Comparison of ENCODE assay signal across 24 cellular contexts in the genomic region with DNA sequence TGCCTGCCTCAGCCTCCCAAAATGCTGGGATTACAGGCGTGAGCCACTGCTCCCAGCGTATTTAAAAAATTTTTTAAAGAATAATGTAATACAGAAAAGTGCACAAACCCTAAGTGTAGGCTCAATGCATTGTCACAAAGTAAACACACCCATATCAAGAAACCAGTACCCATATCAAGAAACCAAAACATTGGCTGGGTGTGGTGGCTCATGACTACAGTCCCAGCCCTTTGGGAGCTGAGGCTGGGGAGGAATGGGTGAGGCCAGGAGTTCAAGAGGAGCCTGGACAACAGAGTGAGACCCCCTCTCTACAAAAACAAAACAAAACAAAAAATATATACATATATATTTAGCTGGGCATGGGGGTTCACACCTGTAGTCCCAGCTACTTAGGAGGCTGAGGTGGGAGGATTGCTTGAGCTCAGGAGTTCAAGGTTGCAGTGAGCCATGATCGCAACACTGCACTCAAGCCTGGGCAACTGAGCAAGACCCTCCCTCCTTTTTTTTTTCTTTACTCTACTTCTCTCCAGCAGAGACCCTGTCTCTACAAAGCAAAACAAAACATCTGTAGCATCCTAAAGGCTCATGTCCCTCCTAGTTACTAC. TPM values are rescaled to one million over a fixed set of nuclear protein-coding genes. Genes with fewer than 3 reads are reported as not detected.
DNase-seq lines count a peak whose midpoint lies in the region; ATAC-seq, FAIRE-seq and TF ChIP-seq lines count a peak whose summit lies in the region.
"Had no signal": no experiment of that assay in that cellular context is flagged by ENCODE, and none has a peak within 500 bp of the region (broad histone marks: within the 10 kb centered on the region; RNA-seq: fewer than 3 reads in every experiment).

No MANE protein-coding gene starts in this region.

- BruUV-seq in HepG2 (replicated peaks; lab: Mats Ljungman, UMichigan) = no TSS peak

- peaks cover 29% of the 10 kb centered on the region for H3K4me1 ChIP-seq in HepG2 (ENCODE audit: insufficient read depth, low read length)
- no peaks in the 10 kb centered on the region for H3K4me1 ChIP-seq in right lobe of liver
- H3K4me1 ChIP-seq in stomach = no peaks in the 10 kb centered on the region
- H3K4me1 ChIP-seq: A549, BE2C had no signal

- no peak overlapping the region for H3K4me2 ChIP-seq in HepG2 (ENCODE audit: low read depth, low read length)
- H3K4me2 ChIP-seq: A549; BLaER1 treated with 17β-estradiol and CSF1 and Interleukin-3, amounts not matched to agents 10 nM and 100 nM; GM23338 had no signal

- POLR2A ChIA-PET in HepG2 (lab: Yijun Ruan, JAX) = interaction anchor here (0.8 to 1.1 kb wide), 2 partner anchors 9 to 550 kb away, joined by 3 read pairs; a partner anchor contains a TSS

- H3K36me3 ChIP-seq in HepG2 (replicated peaks in 1 of 2; ENCODE audit: control insufficient read depth in 1 of 2, insufficient read depth in 2 of 2, low read length in 2 of 2) (no peaks in the 10 kb centered on the region), right lobe of liver (no peaks in the 10 kb centered on the region), stomach (no peaks in the 10 kb centered on the region)
- H3K36me3 ChIP-seq: BE2C; BLaER1 treated with 17β-estradiol and CSF1 and Interleukin-3, amounts not matched to agents 10 nM and 100 nM had no signal

- H3K79me2 ChIP-seq in HepG2 (ENCODE audit: insufficient read depth, low read length) = no peaks in the 10 kb centered on the region

- no peak overlapping the region for H3K9ac ChIP-seq in HepG2 (ENCODE audit: insufficient read depth, low read depth, low read length)
- H3K9ac ChIP-seq: BLaER1 treated with 17β-estradiol and CSF1 and Interleukin-3, amounts not matched to agents 10 nM and 100 nM had no signal

- no peaks in the 10 kb centered on the region for H3K9me3 Mint-ChIP-seq in chondrocyte (ENCODE audit: low read depth)
- H3K9me3 Mint-ChIP-seq: CD14-positive monocyte; CD4-positive, alpha-beta T cell; CD8-positive, alpha-beta memory T cell; GM23338; H9 had no signal

- no peak overlapping the region for H2AFZ ChIP-seq in HepG2 (ENCODE audit: low read length)
- H2AFZ ChIP-seq: GM23338 had no signal

- no peak for TF ChIP-seq RAD21 in HepG2 (CRISPR knock-in tag; IDR thresholded peaks at IDR 0.05)

- in situ Hi-C loops in HepG2 (cut with HindIII; ENCODE audit: extremely low pct_ligation_motif_present, low pct_unique_long_range_greater_than_20kb) = loop anchor here (25.0 kb wide), 1 partner anchor 554 kb away; a partner anchor contains a TSS

- H3K27ac Mint-ChIP-seq in chondrocyte (ENCODE audit: unreplicated experiment) = no peak overlapping the region
- H3K27ac Mint-ChIP-seq: CD14-positive monocyte; CD4-positive, alpha-beta T cell; CD8-positive, alpha-beta memory T cell; GM23338; H9 had no signal

- TF ChIP-seq POLR2A in HepG2 (IDR thresholded peaks at IDR 0.05; ENCODE audit: insufficient read depth in 1 of 2, low read depth in 2 of 2, low read length in 2 of 2) = no peak
- TF ChIP-seq POLR2A in right lobe of liver (IDR thresholded peaks at IDR 0.05) = no peak
- TF ChIP-seq POLR2A in stomach (IDR thresholded peaks at IDR 0.05) = no peak

- H3K4me1 Mint-ChIP-seq in chondrocyte (ENCODE audit: low read depth) = no peaks in the 10 kb centered on the region
- H3K4me1 Mint-ChIP-seq: CD14-positive monocyte; CD8-positive, alpha-beta memory T cell; GM23338; H9 had no signal

- CTCF ChIA-PET in HepG2 (lab: Yijun Ruan, JAX; ENCODE audit: low intra/inter-chr PET ratio, low total read pairs) = no interaction called here

- no peak for FAIRE-seq in HepG2 (lab: Jason Lieb, UNC)
- FAIRE-seq: A549, GM12891, GM18507 had no signal

- 18% methylated on average over 3 of the region's 3 CpGs for WGBS in HepG2 (ENCODE audit: low lambda C conversion rate)
- WGBS in right lobe of liver (ENCODE audit: insufficient coverage, low coverage, low lambda C conversion rate, missing lambda C conversion rate) = 79% methylated on average over 3 of the region's 3 CpGs
- 42 to 67% (median 63%) methylated on average over 3 of the region's 3 CpGs for WGBS in stomach, 5 donors

- no peaks in the 10 kb centered on the region for H4K20me1 ChIP-seq in HepG2 (ENCODE audit: insufficient read depth, low read length)
- H4K20me1 ChIP-seq: BLaER1 treated with 17β-estradiol and CSF1 and Interleukin-3, amounts not matched to agents 10 nM and 100 nM had no signal

- H3K27me3 ChIP-seq in HepG2 (ENCODE audit: control insufficient read depth in 1 of 2, insufficient read depth in 2 of 2, low read length in 2 of 2) (no peaks in the 10 kb centered on the region), right lobe of liver (no peaks in the 10 kb centered on the region), stomach (no peaks in the 10 kb centered on the region)
- H3K27me3 ChIP-seq: BE2C; BLaER1 treated with 17β-estradiol and CSF1 and Interleukin-3, amounts not matched to agents 10 nM and 100 nM had no signal

- DNase-seq in HepG2 (ENCODE audit: low spot score) (no peak), right lobe of liver (no peak), chondrocyte (ENCODE audit: low spot score) (peak; percentile 19), stomach (peak; percentile 44), NCI-H128 (lab: John Stamatoyannopoulos, UW; ENCODE audit: unreplicated experiment) (no peak), RPMI8226 (no peak)
- DNase-seq: 8988T; ACHN; AML-193; BE2C; Calu3; CD4-positive, alpha-beta T cell; CD8-positive, alpha-beta memory T cell; DMS53; DMS79 treated with DMSO at 0.1 percent for 48 hours; GF-D8; H9 had no signal

- no peak overlapping the region for H3K4me3 ChIP-seq in HepG2 (replicated peaks in 1 of 3; ENCODE audit: insufficient read depth in 1 of 3, low read depth in 2 of 3, low read length in 3 of 3)
- no peak overlapping the region for H3K4me3 ChIP-seq in right lobe of liver
- H3K4me3 ChIP-seq in stomach = no peak overlapping the region
- H3K4me3 ChIP-seq: A549; BLaER1 treated with 17β-estradiol and CSF1 and Interleukin-3, amounts not matched to agents 10 nM and 100 nM; GM23338 had no signal

- TF ChIP-seq CTCF in HepG2 (CRISPR knock-in tag; IDR thresholded peaks at IDR 0.05) = no peak
- no peak for TF ChIP-seq CTCF in right lobe of liver (IDR thresholded peaks at IDR 0.05)
- no peak for TF ChIP-seq CTCF in chondrocyte (IDR thresholded peaks at IDR 0.05)
- no peak for TF ChIP-seq CTCF in stomach (IDR thresholded peaks at IDR 0.05)

- no peak overlapping the region for H3K27ac ChIP-seq in HepG2 (ENCODE audit: extremely low read length, insufficient read depth, low read length)
- H3K27ac ChIP-seq in right lobe of liver = no peak overlapping the region
- H3K27ac ChIP-seq in stomach = peak overlapping the region; percentile 46 to 78 (median 66)
- H3K27ac ChIP-seq: A549; BLaER1 treated with 17β-estradiol and CSF1 and Interleukin-3, amounts not matched to agents 10 nM and 100 nM had no signal

- intact Hi-C loops in HepG2 (cut with micrococcal nuclease; ENCODE audit: unreplicated experiment) (no loop called here), right lobe of liver (cut with DNase I) (no loop called here), stomach (cut with DNase I; ENCODE audit: low total_unique reads) (no loop called here)

- TF ChIP-seq EP300 in HepG2 (IDR thresholded peaks at IDR 0.05; ENCODE audit: low read depth in 2 of 2, low read length in 2 of 2) = no peak
- no peak for TF ChIP-seq EP300 in HepG2 (CRISPR knock-in tag; IDR thresholded peaks at IDR 0.05; ENCODE audit: borderline replicate concordance)
- no peak for TF ChIP-seq EP300 in stomach (IDR thresholded peaks at IDR 0.05)

- no peak for ATAC-seq in HepG2
- no peak for ATAC-seq in right lobe of liver
- ATAC-seq: A549, GM23338 had no signal

- H3K4me3 Mint-ChIP-seq in chondrocyte (ENCODE audit: unreplicated experiment) = no peak overlapping the region
- H3K4me3 Mint-ChIP-seq: CD14-positive monocyte; CD4-positive, alpha-beta T cell; CD8-positive, alpha-beta memory T cell; GM23338; H9 had no signal

- no peaks in the 10 kb centered on the region for H3K27me3 Mint-ChIP-seq in chondrocyte (ENCODE audit: low read depth)
- H3K27me3 Mint-ChIP-seq: CD4-positive, alpha-beta T cell; CD8-positive, alpha-beta memory T cell had no signal

- no peaks in the 10 kb centered on the region for H3K36me3 Mint-ChIP-seq in chondrocyte (ENCODE audit: low read depth)
- H3K36me3 Mint-ChIP-seq: CD14-positive monocyte; CD8-positive, alpha-beta memory T cell had no signal

- H3K9me3 ChIP-seq in HepG2 (ENCODE audit: low read length) = no peaks in the 10 kb centered on the region
- H3K9me3 ChIP-seq in right lobe of liver = no peaks in the 10 kb centered on the region
- no peaks in the 10 kb centered on the region for H3K9me3 ChIP-seq in stomach
- H3K9me3 ChIP-seq: A549; BE2C; BLaER1 treated with 17β-estradiol and CSF1 and Interleukin-3, amounts not matched to agents 10 nM and 100 nM had no signal

RNA-seq across cellular contexts. Expression of a gene that starts 9.3 kb away (rescaled TPM):
- total RNA-seq in HepG2 (2016; rRNA removed; fragmentation: Illumina TruSeq; extraction: Trizol) = 9.1 and 11.0 TPM in 2 replicates
- 8.4 TPM in 2 replicates for total RNA-seq in HepG2 (2016; cell fraction: cytosol; rRNA removed; fragmentation: Illumina TruSeq; extraction: Trizol; ENCODE audit: low read depth)
- total RNA-seq in HepG2 (2016; cell fraction: insoluble cytoplasmic fraction; rRNA removed; fragmentation: Illumina TruSeq; extraction: Trizol) = 6.9 and 9.6 TPM in 2 replicates
- 15.8 and 18.7 TPM in 2 replicates for total RNA-seq in HepG2 (2016; cell fraction: membrane; rRNA removed; fragmentation: Illumina TruSeq; extraction: Trizol)
- total RNA-seq in HepG2 (2016; cell fraction: nucleus; rRNA removed; fragmentation: Illumina TruSeq; extraction: Trizol) = 17.7 and 22.5 TPM in 2 replicates
- polyA plus RNA-seq in HepG2 (2011; rRNA removed) = 8.4 and 9.2 TPM in 2 replicates
- polyA plus RNA-seq in HepG2 (2011; cell fraction: cytosol; rRNA removed) = 3.3 and 4.5 TPM in 2 replicates
- 64.8 and 74.5 TPM in 2 replicates for polyA plus RNA-seq in HepG2 (2011; cell fraction: nucleus; rRNA removed)
- polyA plus RNA-seq in HepG2 (2012) = 16.5 and 32.3 TPM in 2 replicates
- polyA plus RNA-seq in HepG2 (2016; cell fraction: cytosol; fragmentation: Illumina TruSeq; extraction: Trizol; ENCODE audit: low read depth) = 27.2 and 27.7 TPM in 2 replicates
- 18.2 and 24.7 TPM in 2 replicates for polyA plus RNA-seq in HepG2 (2016; cell fraction: insoluble cytoplasmic fraction; fragmentation: Illumina TruSeq; extraction: Trizol; ENCODE audit: low read depth)
- 38.9 and 40.6 TPM in 2 replicates for polyA plus RNA-seq in HepG2 (2016; cell fraction: membrane; fragmentation: Illumina TruSeq; extraction: Trizol; ENCODE audit: low read depth)
- 77.8 and 81.5 TPM in 2 replicates for polyA plus RNA-seq in HepG2 (2016; cell fraction: nucleus; fragmentation: Illumina TruSeq; extraction: Trizol; ENCODE audit: insufficient read depth, low read depth)
- 5.4 and 5.5 TPM in 2 replicates for polyA minus RNA-seq in HepG2 (2011; rRNA and poly(A)+ RNA removed; ENCODE audit: low replicate concordance)
- 7.9 and 8.3 TPM in 2 replicates for polyA minus RNA-seq in HepG2 (2011; cell fraction: cytosol; rRNA and poly(A)+ RNA removed)
- polyA minus RNA-seq in HepG2 (2011; cell fraction: nucleus; rRNA and poly(A)+ RNA removed) = 8.9 and 10.8 TPM in 2 replicates
- total RNA-seq in right lobe of liver = 10 to 100 TPM; 12.8 to 23.0 (median 17.6) TPM
- 33.5 to 46.9 TPM (median 42.0 TPM) in 3 replicates for total RNA-seq in chondrocyte
- 100 to 1,000 TPM in 2 of 5 donors, 10 to 100 TPM in 2, 1 to 10 TPM in 1; 9.0 to 123 (median 93.9) TPM for total RNA-seq in stomach
- polyA plus RNA-seq in stomach = 10 to 100 TPM; 69.8 to 79.7 (median 79.6) TPM

RNA-seq across cellular contexts. Expression of a gene that starts 16.8 kb away (rescaled TPM):
- total RNA-seq in HepG2 (2016; rRNA removed; fragmentation: Illumina TruSeq; extraction: Trizol) = 10.1 and 16.2 TPM in 2 replicates
- total RNA-seq in HepG2 (2016; cell fraction: cytosol; rRNA removed; fragmentation: Illumina TruSeq; extraction: Trizol; ENCODE audit: low read depth) = 22.4 and 23.4 TPM in 2 replicates
- total RNA-seq in HepG2 (2016; cell fraction: insoluble cytoplasmic fraction; rRNA removed; fragmentation: Illumina TruSeq; extraction: Trizol) = 7.9 and 15.3 TPM in 2 replicates
- 18.4 and 19.8 TPM in 2 replicates for total RNA-seq in HepG2 (2016; cell fraction: membrane; rRNA removed; fragmentation: Illumina TruSeq; extraction: Trizol)
- total RNA-seq in HepG2 (2016; cell fraction: nucleus; rRNA removed; fragmentation: Illumina TruSeq; extraction: Trizol) = 21.9 and 27.5 TPM in 2 replicates
- 13.7 and 14.8 TPM in 2 replicates for polyA plus RNA-seq in HepG2 (2011; rRNA removed)
- 3.3 and 5.2 TPM in 2 replicates for polyA plus RNA-seq in HepG2 (2011; cell fraction: cytosol; rRNA removed)
- polyA plus RNA-seq in HepG2 (2011; cell fraction: nucleus; rRNA removed) = 105 and 114 TPM in 2 replicates
- polyA plus RNA-seq in HepG2 (2012) = 26.9 and 27.9 TPM in 2 replicates
- polyA plus RNA-seq in HepG2 (2016; cell fraction: cytosol; fragmentation: Illumina TruSeq; extraction: Trizol; ENCODE audit: low read depth) = 3.9 TPM in 2 replicates
- polyA plus RNA-seq in HepG2 (2016; cell fraction: insoluble cytoplasmic fraction; fragmentation: Illumina TruSeq; extraction: Trizol; ENCODE audit: low read depth) = 20.3 and 27.9 TPM in 2 replicates
- polyA plus RNA-seq in HepG2 (2016; cell fraction: membrane; fragmentation: Illumina TruSeq; extraction: Trizol; ENCODE audit: low read depth) = 7.5 and 9.2 TPM in 2 replicates
- 74.8 and 79.3 TPM in 2 replicates for polyA plus RNA-seq in HepG2 (2016; cell fraction: nucleus; fragmentation: Illumina TruSeq; extraction: Trizol; ENCODE audit: insufficient read depth, low read depth)
- polyA minus RNA-seq in HepG2 (2011; rRNA and poly(A)+ RNA removed; ENCODE audit: low replicate concordance) = 18.8 and 22.6 TPM in 2 replicates
- polyA minus RNA-seq in HepG2 (2011; cell fraction: cytosol; rRNA and poly(A)+ RNA removed) = 8.0 and 10.7 TPM in 2 replicates
- polyA minus RNA-seq in HepG2 (2011; cell fraction: nucleus; rRNA and poly(A)+ RNA removed) = 80.9 and 81.4 TPM in 2 replicates
- 10 to 100 TPM; 13.0 to 26.2 (median 20.9) TPM for total RNA-seq in right lobe of liver
- total RNA-seq in chondrocyte = 49.9 to 54.5 TPM (median 52.8 TPM) in 3 replicates
- total RNA-seq in stomach = 100 to 1,000 TPM in 1 of 5 donors, 10 to 100 TPM in 4; 20.4 to 185 (median 28.6) TPM
- 10 to 100 TPM; 19.7 to 35.9 (median 24.0) TPM for polyA plus RNA-seq in stomach

RNA-seq across cellular contexts. Expression of a gene that starts 31.3 kb away (rescaled TPM):
- 19.5 and 22.7 TPM in 2 replicates for total RNA-seq in HepG2 (2016; rRNA removed; fragmentation: Illumina TruSeq; extraction: Trizol)
- total RNA-seq in HepG2 (2016; cell fraction: cytosol; rRNA removed; fragmentation: Illumina TruSeq; extraction: Trizol; ENCODE audit: low read depth) = 4.4 and 4.7 TPM in 2 replicates
- 18.5 and 18.8 TPM in 2 replicates for total RNA-seq in HepG2 (2016; cell fraction: insoluble cytoplasmic fraction; rRNA removed; fragmentation: Illumina TruSeq; extraction: Trizol)
- total RNA-seq in HepG2 (2016; cell fraction: membrane; rRNA removed; fragmentation: Illumina TruSeq; extraction: Trizol) = 17.9 and 18.1 TPM in 2 replicates
- total RNA-seq in HepG2 (2016; cell fraction: nucleus; rRNA removed; fragmentation: Illumina TruSeq; extraction: Trizol) = 10.6 and 14.1 TPM in 2 replicates
- polyA plus RNA-seq in HepG2 (2011; rRNA removed) = 9.7 and 11.9 TPM in 2 replicates
- 9.3 and 9.8 TPM in 2 replicates for polyA plus RNA-seq in HepG2 (2011; cell fraction: cytosol; rRNA removed)
- polyA plus RNA-seq in HepG2 (2011; cell fraction: nucleus; rRNA removed) = 19.3 and 19.5 TPM in 2 replicates
- 8.9 and 9.8 TPM in 2 replicates for polyA plus RNA-seq in HepG2 (2012)
- 2.5 and 2.8 TPM in 2 replicates for polyA plus RNA-seq in HepG2 (2016; cell fraction: cytosol; fragmentation: Illumina TruSeq; extraction: Trizol; ENCODE audit: low read depth)
- polyA plus RNA-seq in HepG2 (2016; cell fraction: insoluble cytoplasmic fraction; fragmentation: Illumina TruSeq; extraction: Trizol; ENCODE audit: low read depth) = 17.8 and 20.4 TPM in 2 replicates
- 9.1 and 9.3 TPM in 2 replicates for polyA plus RNA-seq in HepG2 (2016; cell fraction: membrane; fragmentation: Illumina TruSeq; extraction: Trizol; ENCODE audit: low read depth)
- 15.4 and 16.6 TPM in 2 replicates for polyA plus RNA-seq in HepG2 (2016; cell fraction: nucleus; fragmentation: Illumina TruSeq; extraction: Trizol; ENCODE audit: insufficient read depth, low read depth)
- 20.5 and 25.2 TPM in 2 replicates for polyA minus RNA-seq in HepG2 (2011; rRNA and poly(A)+ RNA removed; ENCODE audit: low replicate concordance)
- 13.1 and 17.3 TPM in 2 replicates for polyA minus RNA-seq in HepG2 (2011; cell fraction: cytosol; rRNA and poly(A)+ RNA removed)
- 14.9 and 15.7 TPM in 2 replicates for polyA minus RNA-seq in HepG2 (2011; cell fraction: nucleus; rRNA and poly(A)+ RNA removed)
- total RNA-seq in right lobe of liver = 1 to 10 TPM; 3.9 to 5.8 (median 4.4) TPM
- 5.9 to 8.5 TPM (median 7.1 TPM) in 3 replicates for total RNA-seq in chondrocyte
- total RNA-seq in stomach = 10 to 100 TPM in 2 of 5 donors, 1 to 10 TPM in 2, under 1 TPM in 1; 0.58 to 86.4 (median 7.1) TPM
- 1 to 10 TPM; 2.0 to 4.4 (median 3.1) TPM for polyA plus RNA-seq in stomach

RNA-seq across cellular contexts. Expression of a gene that starts 56.0 kb away (rescaled TPM):
- total RNA-seq in HepG2 (2016; rRNA removed; fragmentation: Illumina TruSeq; extraction: Trizol) = not detected in 2 replicates
- total RNA-seq in HepG2 (2016; cell fraction: cytosol; rRNA removed; fragmentation: Illumina TruSeq; extraction: Trizol; ENCODE audit: low read depth) = not detected in 2 replicates
- not detected in 2 replicates for total RNA-seq in HepG2 (2016; cell fraction: insoluble cytoplasmic fraction; rRNA removed; fragmentation: Illumina TruSeq; extraction: Trizol)
- not detected in 2 replicates for total RNA-seq in HepG2 (2016; cell fraction: membrane; rRNA removed; fragmentation: Illumina TruSeq; extraction: Trizol)
- total RNA-seq in HepG2 (2016; cell fraction: nucleus; rRNA removed; fragmentation: Illumina TruSeq; extraction: Trizol) = not detected in 2 replicates
- polyA plus RNA-seq in HepG2 (2011; rRNA removed) = 0.01 TPM in 1 of 2 replicates, not detected in the other
- 0.03 TPM in 1 of 2 replicates, not detected in the other for polyA plus RNA-seq in HepG2 (2011; cell fraction: cytosol; rRNA removed)
- 0.05 TPM in 1 of 2 replicates, not detected in the other for polyA plus RNA-seq in HepG2 (2011; cell fraction: nucleus; rRNA removed)
- 0.11 TPM in 1 of 2 replicates, not detected in the other for polyA plus RNA-seq in HepG2 (2012)
- not detected in 2 replicates for polyA plus RNA-seq in HepG2 (2016; cell fraction: cytosol; fragmentation: Illumina TruSeq; extraction: Trizol; ENCODE audit: low read depth)
- not detected in 2 replicates for polyA plus RNA-seq in HepG2 (2016; cell fraction: insoluble cytoplasmic fraction; fragmentation: Illumina TruSeq; extraction: Trizol; ENCODE audit: low read depth)
- not detected in 2 replicates for polyA plus RNA-seq in HepG2 (2016; cell fraction: membrane; fragmentation: Illumina TruSeq; extraction: Trizol; ENCODE audit: low read depth)
- not detected in 2 replicates for polyA plus RNA-seq in HepG2 (2016; cell fraction: nucleus; fragmentation: Illumina TruSeq; extraction: Trizol; ENCODE audit: insufficient read depth, low read depth)
- polyA minus RNA-seq in HepG2 (2011; rRNA and poly(A)+ RNA removed; ENCODE audit: low replicate concordance) = 10.5 TPM in 1 of 2 replicates, not detected in the other
- not detected in 2 replicates for polyA minus RNA-seq in HepG2 (2011; cell fraction: cytosol; rRNA and poly(A)+ RNA removed)
- polyA minus RNA-seq in HepG2 (2011; cell fraction: nucleus; rRNA and poly(A)+ RNA removed) = not detected in 2 replicates
- 1 to 10 TPM; 2.4 to 6.5 (median 5.6) TPM for total RNA-seq in right lobe of liver
- 17.0 to 20.2 TPM (median 17.7 TPM) in 3 replicates for total RNA-seq in chondrocyte
- total RNA-seq in stomach = 10 to 100 TPM in 3 of 5 donors, 1 to 10 TPM in 2; 7.8 to 49.0 (median 10.3) TPM
- polyA plus RNA-seq in stomach = 1 to 10 TPM; 3.8 to 5.4 (median 4.6) TPM
- total RNA-seq: G401 had no signal
- polyA plus RNA-seq: A549 had no signal

RNA-seq across cellular contexts. Expression of a gene that starts 57.5 kb away (rescaled TPM):
- total RNA-seq in HepG2 (2016; rRNA removed; fragmentation: Illumina TruSeq; extraction: Trizol) (9.0 and 27.8 TPM in 2 replicates), right lobe of liver (10 to 100 TPM; 12.1 to 31.3 (median 22.6) TPM), chondrocyte (49.2 to 63.9 TPM (median 52.5 TPM) in 3 replicates), stomach (10 to 100 TPM; 23.3 to 70.1 (median 56.8) TPM)
- total RNA-seq in HepG2 (2016; cell fraction: cytosol; rRNA removed; fragmentation: Illumina TruSeq; extraction: Trizol; ENCODE audit: low read depth) = 13.8 and 14.2 TPM in 2 replicates
- total RNA-seq in HepG2 (2016; cell fraction: insoluble cytoplasmic fraction; rRNA removed; fragmentation: Illumina TruSeq; extraction: Trizol) = 9.7 and 19.4 TPM in 2 replicates
- total RNA-seq in HepG2 (2016; cell fraction: membrane; rRNA removed; fragmentation: Illumina TruSeq; extraction: Trizol) = 6.2 and 6.3 TPM in 2 replicates
- total RNA-seq in HepG2 (2016; cell fraction: nucleus; rRNA removed; fragmentation: Illumina TruSeq; extraction: Trizol) = 19.4 and 23.7 TPM in 2 replicates
- polyA plus RNA-seq in HepG2 (2011; rRNA removed) (4.9 TPM in 2 replicates), stomach (10 to 100 TPM in 1 of 3 donors, 1 to 10 TPM in 2; 1.2 to 12.1 (median 4.4) TPM)
- 0.72 and 0.78 TPM in 2 replicates for polyA plus RNA-seq in HepG2 (2011; cell fraction: cytosol; rRNA removed)
- polyA plus RNA-seq in HepG2 (2011; cell fraction: nucleus; rRNA removed) = 29.7 and 43.5 TPM in 2 replicates
- 14.4 and 16.2 TPM in 2 replicates for polyA plus RNA-seq in HepG2 (2012)
- polyA plus RNA-seq in HepG2 (2016; cell fraction: cytosol; fragmentation: Illumina TruSeq; extraction: Trizol; ENCODE audit: low read depth) = 0.08 and 0.18 TPM in 2 replicates
- 4.1 and 8.0 TPM in 2 replicates for polyA plus RNA-seq in HepG2 (2016; cell fraction: insoluble cytoplasmic fraction; fragmentation: Illumina TruSeq; extraction: Trizol; ENCODE audit: low read depth)
- polyA plus RNA-seq in HepG2 (2016; cell fraction: membrane; fragmentation: Illumina TruSeq; extraction: Trizol; ENCODE audit: low read depth) = 0.25 and 0.49 TPM in 2 replicates
- polyA plus RNA-seq in HepG2 (2016; cell fraction: nucleus; fragmentation: Illumina TruSeq; extraction: Trizol; ENCODE audit: insufficient read depth, low read depth) = 43.3 and 55.9 TPM in 2 replicates
- polyA minus RNA-seq in HepG2 (2011; rRNA and poly(A)+ RNA removed; ENCODE audit: low replicate concordance) = 32.0 and 40.1 TPM in 2 replicates
- polyA minus RNA-seq in HepG2 (2011; cell fraction: cytosol; rRNA and poly(A)+ RNA removed) = 12.0 and 13.6 TPM in 2 replicates
- polyA minus RNA-seq in HepG2 (2011; cell fraction: nucleus; rRNA and poly(A)+ RNA removed) = 24.1 and 38.5 TPM in 2 replicates

Comparison
In these comparisons a context has a peak if more than half of its experiments do, and no peak if none do; other contexts are left out.
1. DNase-seq: peak in chondrocyte (single experiment) and stomach (single experiment); none in HepG2 (single experiment), right lobe of liver (0 of 3), NCI-H128 (single experiment) and RPMI8226 (single experiment).
2. H3K27ac ChIP-seq: peak in stomach (5 of 5); none in HepG2 (single experiment) and right lobe of liver (0 of 3).